ENCODE assay signal across 17 cellular contexts in the genomic region with DNA sequence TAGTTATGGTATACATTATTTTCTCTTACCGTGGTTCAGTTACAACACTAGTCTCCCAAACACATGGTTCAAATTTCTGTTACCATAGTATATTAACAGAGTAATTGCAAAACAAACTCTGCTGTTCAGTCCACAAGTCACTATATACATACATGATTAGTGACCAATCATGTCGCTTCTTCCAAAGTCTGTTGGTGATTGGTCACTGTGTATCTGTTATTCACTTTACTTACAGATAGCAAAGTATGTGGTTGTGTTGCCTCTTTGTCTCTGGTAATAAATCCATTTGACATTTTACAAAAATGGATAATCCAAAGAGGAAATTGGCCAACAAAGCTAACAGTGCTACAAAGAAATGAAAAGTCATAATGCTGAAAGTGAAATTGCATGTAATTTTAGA.
"Had no signal": no experiment of that assay in that cellular context is flagged by ENCODE, and none has a peak within 500 bp of the region (broad histone marks: within the 10 kb centered on the region; RNA-seq: fewer than 3 reads in every experiment).

No MANE protein-coding gene starts in this region.

- H3K4me3 Mint-ChIP-seq: activated T-cell treated with anti-CD3 and anti-CD28 coated beads, Interleukin-2, amount 50 U/mL, for 4 hours; natural killer cell treated with Interleukin-12 subunit alpha and Interleukin-12 subunit beta and Interleukin-15 and Interleukin-18, amount 100 ng/mL, for 72 hours; type B pancreatic cell had no signal

- DNase-seq: activated CD4-positive, alpha-beta T cell treated with anti-CD3 and anti-CD28 coated beads, Interleukin-2, amount 50 U/mL, for 1 hour; activated CD8-positive, alpha-beta memory T cell treated with anti-CD3 and anti-CD28 coated beads, Interleukin-2, amount 50 U/mL, for 4 hours; activated effector memory CD4-positive, alpha-beta T cell treated with Interleukin-2 at 50 U/mL for 16 hours; activated T-cell treated with anti-CD3 and anti-CD28 coated beads, Interleukin-2, amount 50 U/mL, for 4 hours; amniotic stem cell; dermis blood vessel endothelial cell; effector memory CD4-positive, alpha-beta T cell; esophagus squamous epithelium; kidney; stimulated activated CD4-positive, alpha-beta T cell treated with anti-CD3 and anti-CD28 coated beads, Interleukin-4, amount 100 ng/mL, for 1 hour; stomach had no signal

- H3K27me3 Mint-ChIP-seq: natural killer cell treated with Interleukin-12 subunit alpha and Interleukin-12 subunit beta and Interleukin-15 and Interleukin-18, amount 100 ng/mL, for 72 hours; type B pancreatic cell had no signal

- H3K27ac Mint-ChIP-seq: activated naive CD4-positive, alpha-beta T cell treated with anti-CD3 and anti-CD28 coated beads, Interleukin-2, amount 50 U/mL, for 72 hours; natural killer cell treated with Interleukin-12 subunit alpha and Interleukin-12 subunit beta and Interleukin-15 and Interleukin-18, amount 100 ng/mL, for 72 hours; type B pancreatic cell had no signal

- H3K36me3 Mint-ChIP-seq: activated naive CD4-positive, alpha-beta T cell treated with anti-CD3 and anti-CD28 coated beads, Interleukin-2, amount 50 U/mL, for 72 hours; natural killer cell treated with Interleukin-12 subunit alpha and Interleukin-12 subunit beta and Interleukin-15 and Interleukin-18, amount 100 ng/mL, for 72 hours; type B pancreatic cell had no signal

- H3K9me3 Mint-ChIP-seq: activated naive CD4-positive, alpha-beta T cell treated with anti-CD3 and anti-CD28 coated beads, Interleukin-2, amount 50 U/mL, for 72 hours; activated T-cell treated with anti-CD3 and anti-CD28 coated beads, Interleukin-2, amount 50 U/mL, for 4 hours; natural killer cell treated with Interleukin-12 subunit alpha and Interleukin-12 subunit beta and Interleukin-15 and Interleukin-18, amount 100 ng/mL, for 72 hours; type B pancreatic cell had no signal

- H3K4me3 ChIP-seq: cardiac muscle cell, esophagus squamous epithelium, lung, smooth muscle cell, stomach had no signal
